ENCODE assay signal across 1 cellular context in genomic region chr4:88841635-88842034, GRCh38.
TF ChIP-seq lines count a peak whose summit lies in the region.

No MANE protein-coding gene starts in this region.

TF ChIP-seq in GM23338, 12 proteins besides CTCF, POLR2A, EP300 and RAD21 (continued from another document):
- TF ChIP-seq ZNF331 (CRISPR knock-in tag; IDR thresholded peaks at IDR 0.05; ENCODE audit: low read depth) (no peak), REST (IDR thresholded peaks at IDR 0.05; ENCODE audit: unreplicated experiment) (no peak), EZH2phosphoT487 (IDR thresholded peaks at IDR 0.05; ENCODE audit: unreplicated experiment) (no peak), EZH2 (IDR thresholded peaks at IDR 0.05; ENCODE audit: low read depth, unreplicated experiment) (no peak)
